Comparison of ENCODE assay signal across 26 cellular contexts in genomic region chr7:124575181-124575580, GRCh38.
DNase-seq lines count a peak whose midpoint lies in the region; ATAC-seq and TF ChIP-seq lines count a peak whose summit lies in the region.
"Had no signal": no experiment of that assay in that cellular context is flagged by ENCODE, and none has a peak within 500 bp of the region (broad histone marks: within the 10 kb centered on the region; RNA-seq: fewer than 3 reads in every experiment).

No MANE protein-coding gene starts in this region.

- H2AFZ ChIP-seq in PC-3 (ENCODE audit: low read length) (no peak overlapping the region), osteoblast (ENCODE audit: low read length) (no peak overlapping the region)
- H2AFZ ChIP-seq: GM23248 had no signal

- H3K9me2 ChIP-seq in PC-3 (replicated peaks; ENCODE audit: low read length) = no peaks in the 10 kb centered on the region

- TF ChIP-seq CTCF in PC-3 (conservative IDR thresholded peaks at IDR 0.05; ENCODE audit: low read depth, low read length) (no peak), foreskin keratinocyte (conservative IDR thresholded peaks at IDR 0.05) (no peak), osteoblast (IDR thresholded peaks at IDR 0.05; ENCODE audit: extremely low read depth, low read depth, low read length) (no peak)

- H4K20me1 ChIP-seq in PC-3 (ENCODE audit: low read length) (no peaks in the 10 kb centered on the region), osteoblast (ENCODE audit: insufficient read depth, low read length) (no peaks in the 10 kb centered on the region)

- H3K36me3 ChIP-seq in PC-3 (ENCODE audit: low read depth, low read length) (no peaks in the 10 kb centered on the region), osteoblast (ENCODE audit: insufficient read depth, low read length) (no peaks in the 10 kb centered on the region)
- H3K36me3 ChIP-seq: BE2C had no signal

- POLR2A ChIA-PET in PC-3 (lab: Charles Lee; ENCODE audit: unreplicated experiment) = no interaction called here

- H3K9ac ChIP-seq in PC-3 (ENCODE audit: low read length) = no peak overlapping the region
- H3K9ac ChIP-seq: GM23248 had no signal

- H3K79me2 ChIP-seq in PC-3 (ENCODE audit: low read length) = no peaks in the 10 kb centered on the region
- H3K79me2 ChIP-seq in osteoblast (ENCODE audit: insufficient read depth, low read length) = no peaks in the 10 kb centered on the region

- DNase-seq in Daoy (ENCODE audit: low read depth) = peak; percentile 7
- DNase-seq in HCEC 1CT = peak; percentile 17
- DNase-seq in PC-3 = peak; percentile 15
- DNase-seq in foreskin keratinocyte = peak in 1 of 2 donors; percentile 8
- no peak for DNase-seq in osteoblast (ENCODE audit: insufficient read length, low spot score, missing footprints)
- DNase-seq: 8988T, ACHN, BE2C, Calu3, GF-D8, GM23248, H9, HFFc6, NCI-H1092 treated with DMSO at 0.1 percent for 48 hours, NCI-H1436, NCI-H187, NCI-H2081 treated with DMSO at 0.1 percent for 48 hours, NCI-H2171, NCI-H345, NCI-H510A treated with DMSO at 0.1 percent for 48 hours, SHP77, T-cell had no signal

- H3K4me1 ChIP-seq in PC-3 (ENCODE audit: insufficient read depth, low read length) (no peaks in the 10 kb centered on the region), foreskin keratinocyte (no peaks in the 10 kb centered on the region), osteoblast (ENCODE audit: insufficient read depth, low read length) (no peaks in the 10 kb centered on the region)
- H3K4me1 ChIP-seq: BE2C had no signal

- ATAC-seq in PC-3 (peak; percentile 55; the same call in 1 of the 2 replicates), foreskin keratinocyte (peak; percentile 24), GM19455 (IDR thresholded peaks at IDR 0.05; ENCODE audit: unreplicated experiment) (no peak), GM19395 (IDR thresholded peaks at IDR 0.05; ENCODE audit: unreplicated experiment) (no peak)
- ATAC-seq: Panc1, T-cell had no signal

- intact Hi-C loops in PC-3 (cut with micrococcal nuclease) = no loop called here

- CTCF ChIA-PET in PC-3 (lab: Charles Lee) = no interaction called here

- no peaks in the 10 kb centered on the region for H3F3A ChIP-seq in PC-3 (ENCODE audit: low read length, unreplicated experiment)

- H3K4me2 ChIP-seq in PC-3 (ENCODE audit: low read length) (no peak overlapping the region), osteoblast (ENCODE audit: insufficient read depth, low read length) (no peak overlapping the region)

- no peak overlapping the region for H3K27ac ChIP-seq in PC-3 (ENCODE audit: low read length)
- H3K27ac ChIP-seq in foreskin keratinocyte = no peak overlapping the region
- H3K27ac ChIP-seq in osteoblast (ENCODE audit: low read depth, low read length) = no peak overlapping the region
- H3K27ac ChIP-seq: GM23248, RWPE1 had no signal

- no TSS peak for BruUV-seq in PC-3 (replicated peaks; lab: Mats Ljungman, UMichigan)

- no peaks in the 10 kb centered on the region for H3K9me3 ChIP-seq in PC-3 (ENCODE audit: low read length)
- no peaks in the 10 kb centered on the region for H3K9me3 ChIP-seq in osteoblast (ENCODE audit: low read depth, low read length)
- H3K9me3 ChIP-seq: BE2C had no signal

- no peaks in the 10 kb centered on the region for H3K27me3 ChIP-seq in PC-3 (ENCODE audit: low read length)
- no peaks in the 10 kb centered on the region for H3K27me3 ChIP-seq in foreskin keratinocyte
- no peaks in the 10 kb centered on the region for H3K27me3 ChIP-seq in osteoblast (ENCODE audit: insufficient read depth, low read length)

- H3K4me3 ChIP-seq in PC-3 (ENCODE audit: low read length) (no peak overlapping the region), osteoblast (ENCODE audit: insufficient read depth, low read length) (no peak overlapping the region)
- H3K4me3 ChIP-seq: GM23248 had no signal

Comparison
In these comparisons a context has a peak if more than half of its experiments do, and no peak if none do; other contexts are left out.
1. ATAC-seq: peak in PC-3 (single experiment) and foreskin keratinocyte (single experiment); none in GM19455 (single experiment) and GM19395 (single experiment).